In genomic region chr3:124217542-124217941, GRCh38 we compare ENCODE assay signal across 10 cellular contexts.
A peak's percentile ranks its signal among the peaks of the same experiment; 100 is the strongest.
DNase-seq lines count a peak whose midpoint lies in the region; ATAC-seq and TF ChIP-seq lines count a peak whose summit lies in the region.
"Had no signal": no experiment of that assay in that cellular context is flagged by ENCODE, and none has a peak within 500 bp of the region (broad histone marks: within the 10 kb centered on the region; RNA-seq: fewer than 3 reads in every experiment).

No MANE protein-coding gene starts in this region.

- no peaks in the 10 kb centered on the region for H3K36me3 Mint-ChIP-seq in activated CD4-positive, alpha-beta T cell treated with anti-CD3 and anti-CD28 coated beads, Interleukin-2, amount 10 ng/mL, durations not matched to agents 24 days and 14 days (ENCODE audit: low read depth)
- H3K36me3 Mint-ChIP-seq: naive thymus-derived CD4-positive, alpha-beta T cell had no signal

- no peak overlapping the region for H3K4me3 Mint-ChIP-seq in activated CD4-positive, alpha-beta T cell treated with anti-CD3 and anti-CD28 coated beads, Interleukin-2, amount 10 ng/mL, durations not matched to agents 24 days and 14 days
- H3K4me3 Mint-ChIP-seq: naive thymus-derived CD4-positive, alpha-beta T cell had no signal

- H3K27ac ChIP-seq in fibroblast of lung (ENCODE audit: insufficient read depth, low read length) = no peak overlapping the region
- H3K27ac ChIP-seq in psoas muscle = no peak overlapping the region
- H3K27ac ChIP-seq: BLaER1 treated with 17β-estradiol and CSF1 and Interleukin-3, amounts not matched to agents 10 nM and 100 nM had no signal

- H3K27ac Mint-ChIP-seq in activated CD4-positive, alpha-beta T cell treated with anti-CD3 and anti-CD28 coated beads, Interleukin-2, amount 10 ng/mL, durations not matched to agents 24 days and 14 days = no peak overlapping the region
- H3K27ac Mint-ChIP-seq: naive thymus-derived CD4-positive, alpha-beta T cell had no signal

- intact Hi-C loops in activated CD4-positive, alpha-beta T cell treated with anti-CD3 and anti-CD28 coated beads, Interleukin-2, amount 10 ng/mL, durations not matched to agents 24 days and 14 days (cut with micrococcal nuclease) = no loop called here
- intact Hi-C loops in psoas muscle (cut with DNase I) = no loop called here

- WGBS in psoas muscle, 3 donors = 9 to 12% (median 11%) methylated on average over 3 of the region's 3 CpGs

- H3K4me2 ChIP-seq in fibroblast of lung (ENCODE audit: extremely low read depth, insufficient read depth, low read length) = no peak overlapping the region
- H3K4me2 ChIP-seq: BLaER1 treated with 17β-estradiol and CSF1 and Interleukin-3, amounts not matched to agents 10 nM and 100 nM had no signal

- peak; percentile 83 for DNase-seq in activated CD4-positive, alpha-beta T cell treated with anti-CD3 and anti-CD28 coated beads, Interleukin-2, amount 10 ng/mL, durations not matched to agents 24 days and 14 days
- no peak for DNase-seq in activated CD4-positive, alpha-beta T cell treated with anti-CD3 and anti-CD28 coated beads, Interleukin-2, amount 50 U/mL, for 1 hour
- peak; percentile 76 for DNase-seq in RPMI7951 (ENCODE audit: low read depth)
- DNase-seq in fibroblast of lung (ENCODE audit: low read depth in 2 of 2) = peak; percentile 72 to 83
- DNase-seq in psoas muscle = peak in 1 of 2 donors; percentile 27
- DNase-seq in effector CD8-positive, alpha-beta T cell (lab: John Stamatoyannopoulos, UW) = no peak
- no peak for DNase-seq in NCI-H2227 treated with DMSO at 0.1 percent for 48 hours (lab: John Stamatoyannopoulos, UW)

- H3K9ac ChIP-seq in fibroblast of lung (ENCODE audit: insufficient read depth, low read length) = no peak overlapping the region
- H3K9ac ChIP-seq: BLaER1 treated with 17β-estradiol and CSF1 and Interleukin-3, amounts not matched to agents 10 nM and 100 nM had no signal

- TF ChIP-seq CTCF in fibroblast of lung (conservative IDR thresholded peaks at IDR 0.05 in 1 of 2, IDR thresholded peaks at IDR 0.05 in 1 of 2; ENCODE audit: low read depth in 1 of 2, low read length in 2 of 2) = no peak
- TF ChIP-seq CTCF in psoas muscle (IDR thresholded peaks at IDR 0.05) = no peak

- no peaks in the 10 kb centered on the region for H4K20me1 ChIP-seq in fibroblast of lung (ENCODE audit: control insufficient read depth, extremely low read depth, insufficient read depth, low read length)

- ATAC-seq in psoas muscle (peak; percentile 49 to 78 (median 64)), GM18870 (IDR thresholded peaks at IDR 0.05; ENCODE audit: unreplicated experiment) (no peak)
- ATAC-seq: naive thymus-derived CD4-positive, alpha-beta T cell had no signal

- no peak overlapping the region for H3K4me3 ChIP-seq in fibroblast of lung (replicated peaks in 1 of 4; ENCODE audit: control extremely low read depth in 1 of 4, insufficient read depth in 1 of 4, low read depth in 3 of 4, low read length in 4 of 4)
- H3K4me3 ChIP-seq in psoas muscle = no peak overlapping the region
- H3K4me3 ChIP-seq: BLaER1 treated with 17β-estradiol and CSF1 and Interleukin-3, amounts not matched to agents 10 nM and 100 nM had no signal

- H3K27me3 ChIP-seq in fibroblast of lung (ENCODE audit: control insufficient read depth, insufficient read depth, low read length) (no peaks in the 10 kb centered on the region), psoas muscle (ENCODE audit: insufficient read depth in 3 of 3, low read length in 2 of 3) (no peaks in the 10 kb centered on the region)
- H3K27me3 ChIP-seq: BLaER1 treated with 17β-estradiol and CSF1 and Interleukin-3, amounts not matched to agents 10 nM and 100 nM had no signal

- H3K27me3 Mint-ChIP-seq in activated CD4-positive, alpha-beta T cell treated with anti-CD3 and anti-CD28 coated beads, Interleukin-2, amount 10 ng/mL, durations not matched to agents 24 days and 14 days = no peaks in the 10 kb centered on the region

- H3K4me1 Mint-ChIP-seq in activated CD4-positive, alpha-beta T cell treated with anti-CD3 and anti-CD28 coated beads, Interleukin-2, amount 10 ng/mL, durations not matched to agents 24 days and 14 days = no peaks in the 10 kb centered on the region
- H3K4me1 Mint-ChIP-seq: naive thymus-derived CD4-positive, alpha-beta T cell had no signal

- H3K4me1 ChIP-seq in fibroblast of lung (ENCODE audit: control insufficient read depth, extremely low read depth, insufficient read depth, low read length) (no peaks in the 10 kb centered on the region), psoas muscle (no peaks in the 10 kb centered on the region)
- H3K4me1 ChIP-seq: BLaER1 treated with 17β-estradiol and CSF1 and Interleukin-3, amounts not matched to agents 10 nM and 100 nM had no signal

- H3K9me3 ChIP-seq in fibroblast of lung (ENCODE audit: control insufficient read depth, insufficient read depth, low read depth, low read length) (no peaks in the 10 kb centered on the region), psoas muscle (no peaks in the 10 kb centered on the region)
- H3K9me3 ChIP-seq: BLaER1 treated with 17β-estradiol and CSF1 and Interleukin-3, amounts not matched to agents 10 nM and 100 nM had no signal

- H2AFZ ChIP-seq in fibroblast of lung (ENCODE audit: low read length) = no peak overlapping the region

- peaks cover 4% of the 10 kb centered on the region for H3K9me3 Mint-ChIP-seq in activated CD4-positive, alpha-beta T cell treated with anti-CD3 and anti-CD28 coated beads, Interleukin-2, amount 10 ng/mL, durations not matched to agents 24 days and 14 days

- no peaks in the 10 kb centered on the region for H3K79me2 ChIP-seq in fibroblast of lung (ENCODE audit: control insufficient read depth, insufficient read depth, low read length)

- no peaks in the 10 kb centered on the region for H3K36me3 ChIP-seq in fibroblast of lung (ENCODE audit: control insufficient read depth, insufficient read depth, low read length)
- no peaks in the 10 kb centered on the region for H3K36me3 ChIP-seq in psoas muscle (ENCODE audit: insufficient read depth in 1 of 2, low read depth in 1 of 2)
- H3K36me3 ChIP-seq: BLaER1 treated with 17β-estradiol and CSF1 and Interleukin-3, amounts not matched to agents 10 nM and 100 nM had no signal

Comparison
In these comparisons a context has a peak if more than half of its experiments do, and no peak if none do; other contexts are left out.
1. DNase-seq: peak in activated CD4-positive, alpha-beta T cell treated with anti-CD3 and anti-CD28 coated beads, Interleukin-2, amount 10 ng/mL, durations not matched to agents 24 days and 14 days (single experiment), RPMI7951 (single experiment) and fibroblast of lung (2 of 2); none in activated CD4-positive, alpha-beta T cell treated with anti-CD3 and anti-CD28 coated beads, Interleukin-2, amount 50 U/mL, for 1 hour (single experiment), effector CD8-positive, alpha-beta T cell (single experiment) and NCI-H2227 treated with DMSO at 0.1 percent for 48 hours (single experiment).